ENCODE assay signal across 10 cellular contexts in genomic region chr4:73166212-73166611, GRCh38.
"Had no signal": no experiment of that assay in that cellular context is flagged by ENCODE, and none has a peak within 500 bp of the region (broad histone marks: within the 10 kb centered on the region; RNA-seq: fewer than 3 reads in every experiment).

No MANE protein-coding gene starts in this region.

- H3K27ac ChIP-seq: GM23248, HL-60, KMS-11 had no signal

- H3K4me1 ChIP-seq: HAP-1 had no signal

- DNase-seq: GM23248, GOT3, H7, HFFc6, IMR-90, KBM-7 had no signal

- H3K27ac Mint-ChIP-seq: HFFc6 had no signal

- H3K4me2 ChIP-seq: KMS-11 had no signal

- H3K4me3 Mint-ChIP-seq: HFFc6 had no signal

- H2AFZ ChIP-seq: GM23248 had no signal

- H3K9ac ChIP-seq: GM23248, KMS-11 had no signal

- H3K4me3 ChIP-seq: GM23248, HAP-1 had no signal

- ATAC-seq: HCT116 had no signal
